Comparison of ENCODE assay signal across 1 cellular context in the genomic region with DNA sequence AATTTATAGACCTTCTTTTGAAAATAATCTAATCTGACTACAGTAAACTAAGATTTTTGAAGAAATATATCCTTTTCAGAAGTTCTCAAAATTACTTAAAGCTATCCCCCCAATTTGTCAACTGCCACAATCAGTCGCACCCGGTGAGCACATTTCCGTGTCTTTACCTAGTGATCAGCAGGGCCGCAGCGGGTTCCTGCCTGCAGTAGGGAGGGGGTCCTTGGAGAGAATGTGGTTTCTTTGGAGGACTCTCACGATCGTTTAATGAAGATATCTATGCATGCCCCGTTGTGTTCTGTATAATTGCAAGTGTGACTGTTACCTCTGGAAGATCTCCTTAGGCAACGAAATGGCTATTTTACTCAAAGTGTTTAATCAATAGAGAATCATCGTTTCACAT.
TF ChIP-seq lines count a peak whose summit lies in the region.

No MANE protein-coding gene starts in this region.

TF ChIP-seq in GM23338, 12 proteins besides CTCF, POLR2A, EP300 and RAD21:
- TF ChIP-seq, protein P1, sequence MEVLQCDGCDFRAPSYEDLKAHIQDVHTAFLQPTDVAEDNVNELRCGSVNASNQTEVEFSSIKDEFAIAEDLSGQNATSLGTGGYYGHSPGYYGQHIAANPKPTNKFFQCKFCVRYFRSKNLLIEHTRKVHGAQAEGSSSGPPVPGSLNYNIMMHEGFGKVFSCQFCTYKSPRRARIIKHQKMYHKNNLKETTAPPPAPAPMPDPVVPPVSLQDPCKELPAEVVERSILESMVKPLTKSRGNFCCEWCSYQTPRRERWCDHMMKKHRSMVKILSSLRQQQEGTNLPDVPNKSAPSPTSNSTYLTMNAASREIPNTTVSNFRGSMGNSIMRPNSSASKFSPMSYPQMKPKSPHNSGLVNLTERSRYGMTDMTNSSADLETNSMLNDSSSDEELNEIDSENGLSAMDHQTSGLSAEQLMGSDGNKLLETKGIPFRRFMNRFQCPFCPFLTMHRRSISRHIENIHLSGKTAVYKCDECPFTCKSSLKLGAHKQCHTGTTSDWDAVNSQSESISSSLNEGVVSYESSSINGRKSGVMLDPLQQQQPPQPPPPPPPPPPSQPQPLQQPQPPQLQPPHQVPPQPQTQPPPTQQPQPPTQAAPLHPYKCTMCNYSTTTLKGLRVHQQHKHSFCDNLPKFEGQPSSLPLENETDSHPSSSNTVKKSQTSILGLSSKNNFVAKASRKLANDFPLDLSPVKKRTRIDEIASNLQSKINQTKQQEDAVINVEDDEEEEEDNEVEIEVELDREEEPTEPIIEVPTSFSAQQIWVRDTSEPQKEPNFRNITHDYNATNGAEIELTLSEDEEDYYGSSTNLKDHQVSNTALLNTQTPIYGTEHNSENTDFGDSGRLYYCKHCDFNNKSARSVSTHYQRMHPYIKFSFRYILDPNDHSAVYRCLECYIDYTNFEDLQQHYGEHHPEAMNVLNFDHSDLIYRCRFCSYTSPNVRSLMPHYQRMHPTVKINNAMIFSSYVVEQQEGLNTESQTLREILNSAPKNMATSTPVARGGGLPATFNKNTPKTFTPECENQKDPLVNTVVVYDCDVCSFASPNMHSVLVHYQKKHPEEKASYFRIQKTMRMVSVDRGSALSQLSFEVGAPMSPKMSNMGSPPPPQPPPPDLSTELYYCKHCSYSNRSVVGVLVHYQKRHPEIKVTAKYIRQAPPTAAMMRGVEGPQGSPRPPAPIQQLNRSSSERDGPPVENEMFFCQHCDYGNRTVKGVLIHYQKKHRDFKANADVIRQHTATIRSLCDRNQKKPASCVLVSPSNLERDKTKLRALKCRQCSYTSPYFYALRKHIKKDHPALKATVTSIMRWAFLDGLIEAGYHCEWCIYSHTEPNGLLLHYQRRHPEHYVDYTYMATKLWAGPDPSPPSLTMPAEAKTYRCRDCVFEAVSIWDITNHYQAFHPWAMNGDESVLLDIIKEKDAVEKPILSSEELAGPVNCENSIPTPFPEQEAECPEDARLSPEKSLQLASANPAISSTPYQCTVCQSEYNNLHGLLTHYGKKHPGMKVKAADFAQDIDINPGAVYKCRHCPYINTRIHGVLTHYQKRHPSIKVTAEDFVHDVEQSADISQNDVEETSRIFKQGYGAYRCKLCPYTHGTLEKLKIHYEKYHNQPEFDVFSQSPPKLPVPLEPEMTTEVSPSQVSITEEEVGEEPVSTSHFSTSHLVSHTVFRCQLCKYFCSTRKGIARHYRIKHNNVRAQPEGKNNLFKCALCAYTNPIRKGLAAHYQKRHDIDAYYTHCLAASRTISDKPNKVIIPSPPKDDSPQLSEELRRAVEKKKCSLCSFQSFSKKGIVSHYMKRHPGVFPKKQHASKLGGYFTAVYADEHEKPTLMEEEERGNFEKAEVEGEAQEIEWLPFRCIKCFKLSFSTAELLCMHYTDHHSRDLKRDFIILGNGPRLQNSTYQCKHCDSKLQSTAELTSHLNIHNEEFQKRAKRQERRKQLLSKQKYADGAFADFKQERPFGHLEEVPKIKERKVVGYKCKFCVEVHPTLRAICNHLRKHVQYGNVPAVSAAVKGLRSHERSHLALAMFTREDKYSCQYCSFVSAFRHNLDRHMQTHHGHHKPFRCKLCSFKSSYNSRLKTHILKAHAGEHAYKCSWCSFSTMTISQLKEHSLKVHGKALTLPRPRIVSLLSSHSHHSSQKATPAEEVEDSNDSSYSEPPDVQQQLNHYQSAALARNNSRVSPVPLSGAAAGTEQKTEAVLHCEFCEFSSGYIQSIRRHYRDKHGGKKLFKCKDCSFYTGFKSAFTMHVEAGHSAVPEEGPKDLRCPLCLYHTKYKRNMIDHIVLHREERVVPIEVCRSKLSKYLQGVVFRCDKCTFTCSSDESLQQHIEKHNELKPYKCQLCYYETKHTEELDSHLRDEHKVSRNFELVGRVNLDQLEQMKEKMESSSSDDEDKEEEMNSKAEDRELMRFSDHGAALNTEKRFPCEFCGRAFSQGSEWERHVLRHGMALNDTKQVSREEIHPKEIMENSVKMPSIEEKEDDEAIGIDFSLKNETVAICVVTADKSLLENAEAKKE (CRISPR knock-in tag; IDR thresholded peaks at IDR 0.05) = no peak
- no peak for TF ChIP-seq JUNB (IDR thresholded peaks at IDR 0.05; ENCODE audit: unreplicated experiment)
- TF ChIP-seq EZH2 (IDR thresholded peaks at IDR 0.05; ENCODE audit: low read depth, unreplicated experiment) = no peak
- TF ChIP-seq, protein P2, sequence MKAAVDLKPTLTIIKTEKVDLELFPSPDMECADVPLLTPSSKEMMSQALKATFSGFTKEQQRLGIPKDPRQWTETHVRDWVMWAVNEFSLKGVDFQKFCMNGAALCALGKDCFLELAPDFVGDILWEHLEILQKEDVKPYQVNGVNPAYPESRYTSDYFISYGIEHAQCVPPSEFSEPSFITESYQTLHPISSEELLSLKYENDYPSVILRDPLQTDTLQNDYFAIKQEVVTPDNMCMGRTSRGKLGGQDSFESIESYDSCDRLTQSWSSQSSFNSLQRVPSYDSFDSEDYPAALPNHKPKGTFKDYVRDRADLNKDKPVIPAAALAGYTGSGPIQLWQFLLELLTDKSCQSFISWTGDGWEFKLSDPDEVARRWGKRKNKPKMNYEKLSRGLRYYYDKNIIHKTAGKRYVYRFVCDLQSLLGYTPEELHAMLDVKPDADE (IDR thresholded peaks at IDR 0.05) = no peak
- TF ChIP-seq ZNF114 (CRISPR knock-in tag; IDR thresholded peaks at IDR 0.05) = no peak
- TF ChIP-seq STAT1 (IDR thresholded peaks at IDR 0.05; ENCODE audit: unreplicated experiment) = no peak
- no peak for TF ChIP-seq POLR2AphosphoS5 (IDR thresholded peaks at IDR 0.05; ENCODE audit: low read depth)
- TF ChIP-seq, protein P3, sequence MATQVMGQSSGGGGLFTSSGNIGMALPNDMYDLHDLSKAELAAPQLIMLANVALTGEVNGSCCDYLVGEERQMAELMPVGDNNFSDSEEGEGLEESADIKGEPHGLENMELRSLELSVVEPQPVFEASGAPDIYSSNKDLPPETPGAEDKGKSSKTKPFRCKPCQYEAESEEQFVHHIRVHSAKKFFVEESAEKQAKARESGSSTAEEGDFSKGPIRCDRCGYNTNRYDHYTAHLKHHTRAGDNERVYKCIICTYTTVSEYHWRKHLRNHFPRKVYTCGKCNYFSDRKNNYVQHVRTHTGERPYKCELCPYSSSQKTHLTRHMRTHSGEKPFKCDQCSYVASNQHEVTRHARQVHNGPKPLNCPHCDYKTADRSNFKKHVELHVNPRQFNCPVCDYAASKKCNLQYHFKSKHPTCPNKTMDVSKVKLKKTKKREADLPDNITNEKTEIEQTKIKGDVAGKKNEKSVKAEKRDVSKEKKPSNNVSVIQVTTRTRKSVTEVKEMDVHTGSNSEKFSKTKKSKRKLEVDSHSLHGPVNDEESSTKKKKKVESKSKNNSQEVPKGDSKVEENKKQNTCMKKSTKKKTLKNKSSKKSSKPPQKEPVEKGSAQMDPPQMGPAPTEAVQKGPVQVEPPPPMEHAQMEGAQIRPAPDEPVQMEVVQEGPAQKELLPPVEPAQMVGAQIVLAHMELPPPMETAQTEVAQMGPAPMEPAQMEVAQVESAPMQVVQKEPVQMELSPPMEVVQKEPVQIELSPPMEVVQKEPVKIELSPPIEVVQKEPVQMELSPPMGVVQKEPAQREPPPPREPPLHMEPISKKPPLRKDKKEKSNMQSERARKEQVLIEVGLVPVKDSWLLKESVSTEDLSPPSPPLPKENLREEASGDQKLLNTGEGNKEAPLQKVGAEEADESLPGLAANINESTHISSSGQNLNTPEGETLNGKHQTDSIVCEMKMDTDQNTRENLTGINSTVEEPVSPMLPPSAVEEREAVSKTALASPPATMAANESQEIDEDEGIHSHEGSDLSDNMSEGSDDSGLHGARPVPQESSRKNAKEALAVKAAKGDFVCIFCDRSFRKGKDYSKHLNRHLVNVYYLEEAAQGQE (IDR thresholded peaks at IDR 0.05; ENCODE audit: unreplicated experiment) = no peak
- no peak for TF ChIP-seq ZNF331 (CRISPR knock-in tag; IDR thresholded peaks at IDR 0.05; ENCODE audit: low read depth)
- TF ChIP-seq CREB1 (CRISPR knock-in tag; IDR thresholded peaks at IDR 0.05; ENCODE audit: low read depth) = no peak
- no peak for TF ChIP-seq NANOG (IDR thresholded peaks at IDR 0.05; ENCODE audit: borderline replicate concordance)
- no peak for TF ChIP-seq EZH2phosphoT487 (IDR thresholded peaks at IDR 0.05; ENCODE audit: unreplicated experiment)
TF ChIP-seq in GM23338: peak in this region for 0.
